Comparison of ENCODE assay signal across 3 cellular contexts in the genomic region with DNA sequence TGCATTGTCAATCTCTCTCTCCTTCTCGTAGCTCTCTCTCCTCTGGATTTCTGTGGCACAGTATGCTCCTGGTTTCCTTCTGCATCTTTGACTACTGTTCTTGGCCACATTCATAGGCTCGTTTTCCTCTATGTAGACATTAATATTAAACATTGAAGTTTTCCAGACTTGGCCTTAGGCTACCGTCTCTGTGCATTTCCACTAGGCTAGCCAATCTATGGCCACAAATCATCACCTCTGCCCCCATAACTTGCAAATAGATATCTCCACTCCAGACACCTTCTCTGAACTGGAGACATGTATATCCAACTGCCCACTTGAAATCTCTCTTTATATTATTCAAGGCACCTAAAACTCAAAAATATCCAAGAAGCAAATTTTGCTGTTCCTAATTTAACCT.
"Had no signal": no experiment of that assay in that cellular context is flagged by ENCODE, and none has a peak within 500 bp of the region (broad histone marks: within the 10 kb centered on the region; RNA-seq: fewer than 3 reads in every experiment).

No MANE protein-coding gene starts in this region.

- H3K4me3 ChIP-seq: GM12878 had no signal

- DNase-seq: GDM1, GF-D8 had no signal

- ATAC-seq: GM12878 had no signal
